In the genomic region with DNA sequence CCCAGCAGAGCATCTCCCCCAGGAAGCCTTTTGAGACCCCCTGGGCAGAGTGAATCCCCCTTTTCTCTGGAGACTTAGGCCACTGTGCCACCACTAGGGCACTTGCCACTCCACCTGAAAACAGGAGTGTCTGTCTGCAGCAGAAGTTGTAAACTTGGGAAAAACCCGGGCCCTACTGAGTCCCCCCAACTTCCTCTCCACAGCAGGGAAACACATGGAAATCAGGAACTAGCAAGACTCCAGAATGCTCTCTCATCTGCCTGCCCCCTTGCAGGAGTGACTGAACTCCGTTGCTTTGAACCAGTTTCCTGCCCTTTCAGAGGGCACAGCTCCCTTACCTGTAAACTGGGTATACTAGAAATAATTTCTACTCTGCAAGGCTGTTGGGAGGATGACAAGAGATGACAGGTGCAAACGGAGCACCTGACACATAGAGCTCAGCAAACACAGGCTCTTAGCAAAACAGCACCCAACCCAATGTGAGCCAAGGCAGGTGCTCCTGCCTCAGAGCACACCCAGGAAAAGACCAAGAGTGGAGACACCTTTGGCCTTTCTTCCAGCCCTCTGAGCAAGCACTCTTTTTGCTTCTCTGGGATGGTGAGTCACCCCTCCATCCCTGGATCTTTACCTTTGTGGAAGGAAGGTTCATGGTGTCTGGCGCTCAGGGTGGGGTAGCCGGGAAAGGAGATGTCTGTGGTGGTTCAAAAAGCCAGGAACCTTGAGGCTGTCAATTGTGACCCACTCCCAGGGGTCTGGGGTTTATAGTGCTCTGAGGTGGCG, we compare ENCODE assay signal across 8 cellular contexts. TPM values are rescaled to one million over a fixed set of nuclear protein-coding genes. Genes with fewer than 3 reads are reported as not detected.
DNase-seq lines count a peak whose midpoint lies in the region; ATAC-seq and TF ChIP-seq lines count a peak whose summit lies in the region.

A gene with protein sequence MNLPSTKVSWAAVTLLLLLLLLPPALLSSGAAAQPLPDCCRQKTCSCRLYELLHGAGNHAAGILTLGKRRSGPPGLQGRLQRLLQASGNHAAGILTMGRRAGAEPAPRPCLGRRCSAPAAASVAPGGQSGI (minus strand): TSS at position 736 of the 780 bp plus-strand sequence. CDS start 87 bp downstream, at position 649.

- H3K27me3 ChIP-seq in DND-41 (ENCODE audit: insufficient read depth, low read length, poor library complexity), result no peaks in the 10 kb centered on the region
- H3K27me3 ChIP-seq in effector memory CD4-positive, alpha-beta T cell (replicated peaks; ENCODE audit: control insufficient read depth, insufficient read depth, low read length, poor library complexity, severe bottlenecking), result no peaks in the 10 kb centered on the region
- H3K27me3 ChIP-seq in trophoblast cell (ENCODE audit: insufficient read depth, low read length), result peaks cover 38% of the 10 kb centered on the region

- no peak within 1 kb of the TSS for H4K12ac ChIP-seq in trophoblast cell (ENCODE audit: low read depth, low read length)

- H3K9me3 ChIP-seq in DND-41 (ENCODE audit: insufficient read depth, low read length, severe bottlenecking), result no peaks in the 10 kb centered on the region
- H3K9me3 ChIP-seq in effector memory CD4-positive, alpha-beta T cell (ENCODE audit: control insufficient read depth, low read length), result no peaks in the 10 kb centered on the region
- peaks cover 6% of the 10 kb centered on the region for H3K9me3 ChIP-seq in trophoblast cell (ENCODE audit: insufficient read depth, low read depth, low read length)

- H2BK12ac ChIP-seq in trophoblast cell (ENCODE audit: low read length), result peak within 1 kb of the TSS; percentile 23

- H2AK5ac ChIP-seq in trophoblast cell (ENCODE audit: low read length), result no peak within 1 kb of the TSS

- no peaks in the 10 kb centered on the region for H3K79me1 ChIP-seq in trophoblast cell (ENCODE audit: low read length)

- no peaks in the 10 kb centered on the region for H3K79me2 ChIP-seq in DND-41 (ENCODE audit: insufficient read depth, low read length)
- no peaks in the 10 kb centered on the region for H3K79me2 ChIP-seq in trophoblast cell (ENCODE audit: control insufficient read depth, insufficient read depth, low read length, poor library complexity)

- DNase-seq in DND-41, result no peak
- peak; percentile 28 for DNase-seq in NCI-H510A (lab: John Stamatoyannopoulos, UW)
- DNase-seq in effector memory CD4-positive, alpha-beta T cell, result no peak
- no peak for DNase-seq in trophoblast cell
- no peak for DNase-seq in COLO829 (ENCODE audit: low spot score)
- DNase-seq in SW480 (ENCODE audit: low spot score), result no peak

- H3K4me1 ChIP-seq in DND-41 (ENCODE audit: insufficient read depth, low read length), result peaks cover 26% of the 10 kb centered on the region
- H3K4me1 ChIP-seq in effector memory CD4-positive, alpha-beta T cell (ENCODE audit: control insufficient read depth, insufficient read depth, low read length, poor library complexity, severe bottlenecking), result peaks cover 26% of the 10 kb centered on the region
- H3K4me1 ChIP-seq in trophoblast cell (ENCODE audit: control insufficient read depth in 1 of 2, insufficient read depth in 2 of 2, low read length in 2 of 2), result peaks cover 12 to 22% of the 10 kb centered on the region in 2 experiments

- H2BK5ac ChIP-seq in trophoblast cell (ENCODE audit: low read depth, low read length, poor library complexity), result no peak within 1 kb of the TSS

- peak within 1 kb of the TSS; percentile 84 for H3K9ac ChIP-seq in DND-41 (ENCODE audit: low read depth, low read length)
- H3K9ac ChIP-seq in trophoblast cell (ENCODE audit: low read length), result no peak within 1 kb of the TSS

- H3K4ac ChIP-seq in trophoblast cell (ENCODE audit: low read depth, low read length), result no peak within 1 kb of the TSS

- ATAC-seq in DND-41 (ENCODE audit: insufficient read depth, low read depth) (no peak), GM18502 (IDR thresholded peaks at IDR 0.05; ENCODE audit: poor library complexity, unreplicated experiment) (no peak), HG03469 (IDR thresholded peaks at IDR 0.05; ENCODE audit: unreplicated experiment) (no peak)

- H3K23ac ChIP-seq in trophoblast cell (ENCODE audit: low read length), result no peak within 1 kb of the TSS

- no peak for TF ChIP-seq CTCF in DND-41 (IDR thresholded peaks at IDR 0.05; ENCODE audit: borderline replicate concordance, extremely low read depth, low read length, poor library complexity, severe bottlenecking)

- peak within 1 kb of the TSS; percentile 93 for H3K4me2 ChIP-seq in DND-41 (ENCODE audit: insufficient read depth, low read length)
- H3K4me2 ChIP-seq in trophoblast cell (ENCODE audit: low read length), result peak within 1 kb of the TSS; percentile 83

- H4K20me1 ChIP-seq in DND-41 (ENCODE audit: insufficient read depth, low read length), result no peaks in the 10 kb centered on the region

- H4K91ac ChIP-seq in trophoblast cell (ENCODE audit: low read depth, low read length), result peak within 1 kb of the TSS; percentile 6

- H2BK120ac ChIP-seq in trophoblast cell (ENCODE audit: insufficient read depth, low read length, poor library complexity), result peak within 1 kb of the TSS; percentile 15

- no peak within 1 kb of the TSS for H3K18ac ChIP-seq in trophoblast cell (ENCODE audit: low read length)

- H4K8ac ChIP-seq in trophoblast cell (ENCODE audit: low read depth, low read length), result no peak within 1 kb of the TSS

- peak within 1 kb of the TSS; percentile 99 for H2AFZ ChIP-seq in DND-41 (ENCODE audit: low read depth, low read length)
- H2AFZ ChIP-seq in trophoblast cell (ENCODE audit: insufficient read depth, low read length, poor library complexity), result peak within 1 kb of the TSS; percentile 10

- WGBS in trophoblast cell (ENCODE audit: extremely low coverage, insufficient coverage, insufficient read length), result no CpG with 5 or more reads among the region's 6 CpGs

- H3K27ac ChIP-seq in DND-41 (ENCODE audit: low read length) (peak within 1 kb of the TSS; percentile 81), trophoblast cell (ENCODE audit: low read depth, low read length) (no peak within 1 kb of the TSS)
- peak within 1 kb of the TSS; percentile 86 for H3K27ac ChIP-seq in effector memory CD4-positive, alpha-beta T cell (ENCODE audit: insufficient read depth, low read length, poor library complexity, severe bottlenecking)

- H3K4me3 ChIP-seq in DND-41 (ENCODE audit: low read depth in 1 of 2, low read length in 2 of 2), result peak within 1 kb of the TSS; percentile 71 to 95; a peak in 3 of 4 replicates
- peak within 1 kb of the TSS; percentile 68 for H3K4me3 ChIP-seq in effector memory CD4-positive, alpha-beta T cell (ENCODE audit: insufficient read depth, low read depth, low read length, poor library complexity, severe bottlenecking)
- H3K4me3 ChIP-seq in trophoblast cell (ENCODE audit: low read depth, low read length), result no peak within 1 kb of the TSS

- H3K36me3 ChIP-seq in DND-41 (ENCODE audit: insufficient read depth, low read length) (no peaks in the 10 kb centered on the region), trophoblast cell (ENCODE audit: control insufficient read depth in 1 of 2, insufficient read depth in 2 of 2, low read length in 2 of 2) (no peaks in the 10 kb centered on the region)
- no peaks in the 10 kb centered on the region for H3K36me3 ChIP-seq in effector memory CD4-positive, alpha-beta T cell (ENCODE audit: control insufficient read depth, insufficient read depth, low read length)

- H3K14ac ChIP-seq in trophoblast cell (ENCODE audit: low read length), result no peak within 1 kb of the TSS

RNA-seq across cellular contexts. Expression of the gene that starts here (rescaled TPM):
- 0.12 and 0.22 TPM in 2 replicates for polyA plus RNA-seq in trophoblast cell (2013)
